1 cellular context compared by ENCODE assay signal in the genomic region with DNA sequence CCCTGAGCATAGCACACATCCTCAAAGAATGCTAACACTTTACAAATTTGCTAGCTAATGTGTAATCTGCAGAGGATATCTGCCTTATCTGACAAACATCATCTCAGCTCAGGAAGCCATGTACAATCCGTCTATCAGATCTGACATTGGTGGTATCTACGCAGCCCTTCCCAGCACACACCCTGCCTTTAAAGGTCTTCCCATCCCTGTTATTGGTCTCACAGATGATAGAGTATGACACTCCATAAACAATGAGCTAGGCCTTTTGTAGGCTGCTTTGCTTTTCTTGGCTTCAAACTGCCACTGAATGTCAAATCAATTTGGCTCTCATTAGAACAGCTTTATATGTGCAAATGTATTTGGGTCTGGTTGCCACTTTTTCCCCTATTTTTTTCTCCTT.
TF ChIP-seq lines count a peak whose summit lies in the region.

No MANE protein-coding gene starts in this region.

TF ChIP-seq in SK-N-SH treated with all-trans-retinoic acid at 6 μM for 48 hours, 23 proteins besides CTCF, POLR2A, EP300 and RAD21 (continued from another document):
- TF ChIP-seq ISL1 (CRISPR knock-in tag; IDR thresholded peaks at IDR 0.05) = peak; percentile 69
- TF ChIP-seq, protein P1, sequence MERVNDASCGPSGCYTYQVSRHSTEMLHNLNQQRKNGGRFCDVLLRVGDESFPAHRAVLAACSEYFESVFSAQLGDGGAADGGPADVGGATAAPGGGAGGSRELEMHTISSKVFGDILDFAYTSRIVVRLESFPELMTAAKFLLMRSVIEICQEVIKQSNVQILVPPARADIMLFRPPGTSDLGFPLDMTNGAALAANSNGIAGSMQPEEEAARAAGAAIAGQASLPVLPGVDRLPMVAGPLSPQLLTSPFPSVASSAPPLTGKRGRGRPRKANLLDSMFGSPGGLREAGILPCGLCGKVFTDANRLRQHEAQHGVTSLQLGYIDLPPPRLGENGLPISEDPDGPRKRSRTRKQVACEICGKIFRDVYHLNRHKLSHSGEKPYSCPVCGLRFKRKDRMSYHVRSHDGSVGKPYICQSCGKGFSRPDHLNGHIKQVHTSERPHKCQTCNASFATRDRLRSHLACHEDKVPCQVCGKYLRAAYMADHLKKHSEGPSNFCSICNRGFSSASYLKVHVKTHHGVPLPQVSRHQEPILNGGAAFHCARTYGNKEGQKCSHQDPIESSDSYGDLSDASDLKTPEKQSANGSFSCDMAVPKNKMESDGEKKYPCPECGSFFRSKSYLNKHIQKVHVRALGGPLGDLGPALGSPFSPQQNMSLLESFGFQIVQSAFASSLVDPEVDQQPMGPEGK (CRISPR knock-in tag; IDR thresholded peaks at IDR 0.05; ENCODE audit: borderline replicate concordance) = no peak
